8 cellular contexts compared by ENCODE assay signal in the genomic region with DNA sequence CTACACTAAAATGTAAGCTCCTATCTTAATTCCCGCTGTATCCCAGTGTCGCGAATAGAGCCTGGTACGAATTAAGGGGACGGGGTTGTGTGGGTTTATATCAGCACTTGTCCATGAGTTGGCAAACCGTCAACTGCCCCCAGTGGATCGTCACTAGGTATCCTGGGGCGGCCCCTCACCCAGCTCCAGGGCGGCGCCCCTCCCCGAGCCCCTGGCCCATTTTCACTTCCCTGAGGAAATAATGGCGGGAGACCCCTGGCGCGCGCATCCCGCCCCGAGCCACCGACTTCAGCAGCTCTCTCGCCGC. TPM values are rescaled to one million over a fixed set of nuclear protein-coding genes. Genes with fewer than 3 reads are reported as not detected.
A peak's percentile ranks its signal among the peaks of the same experiment; 100 is the strongest.
DNase-seq lines count a peak whose midpoint lies in the region; ATAC-seq and TF ChIP-seq lines count a peak whose summit lies in the region.

No MANE protein-coding gene starts in this region.

- intact Hi-C loops in ovary (cut with DNase I): no loop called here

- H3K27me3 ChIP-seq in endocrine pancreas (ENCODE audit: control insufficient read depth, insufficient read depth, low read length) (no peaks in the 10 kb centered on the region), ovary (no peaks in the 10 kb centered on the region)

- peak; percentile 3 for ATAC-seq in GM18498 (IDR thresholded peaks at IDR 0.05; ENCODE audit: unreplicated experiment)
- no peak for ATAC-seq in GM19328 (IDR thresholded peaks at IDR 0.05; ENCODE audit: unreplicated experiment)

- no peaks in the 10 kb centered on the region for H3K36me3 ChIP-seq in endocrine pancreas (ENCODE audit: control insufficient read depth, insufficient read depth, low read length)
- H3K36me3 ChIP-seq in ovary: no peaks in the 10 kb centered on the region

- no peak for TF ChIP-seq CTCF in NB4 (IDR thresholded peaks at IDR 0.05; ENCODE audit: low read depth, low read length)
- TF ChIP-seq CTCF in ovary (IDR thresholded peaks at IDR 0.05): no peak

- WGBS in ovary, 3 donors: 0 to 1% (median 0%) methylated on average over 19 to 20 of the region's 20 CpGs

- TF ChIP-seq EP300 in ovary (IDR thresholded peaks at IDR 0.05): no peak

- TF ChIP-seq POLR2A in NB4 (IDR thresholded peaks at IDR 0.05; ENCODE audit: extremely low read depth, insufficient read length): no peak
- no peak for TF ChIP-seq POLR2A in ovary (IDR thresholded peaks at IDR 0.05)

- peak overlapping the region; percentile 92 for H3K9ac ChIP-seq in endocrine pancreas (ENCODE audit: control insufficient read depth, insufficient read depth, low read length)

- H3K27ac ChIP-seq in ovary: no peak overlapping the region

- peak overlapping the region; percentile 97 for H3K4me3 ChIP-seq in NB4 (ENCODE audit: low read depth, low read length)
- peak overlapping the region; percentile 49 for H3K4me3 ChIP-seq in endocrine pancreas (ENCODE audit: control insufficient read depth, insufficient read depth, low read length)
- H3K4me3 ChIP-seq in ovary: peak overlapping the region; percentile 56

- DNase-seq in NB4 (ENCODE audit: low read depth) (no peak), ovary (peak in 2 of 5 donors; percentile 35 to 50), DMS153 (lab: John Stamatoyannopoulos, UW) (no peak), GOT3 (lab: John Stamatoyannopoulos, UW) (no peak), NCI-H2081 treated with DMSO at 0.1 percent for 48 hours (lab: John Stamatoyannopoulos, UW) (no peak)

- peaks cover 8% of the 10 kb centered on the region for H3K4me1 ChIP-seq in endocrine pancreas (ENCODE audit: control insufficient read depth, insufficient read depth, low read length)
- H3K4me1 ChIP-seq in ovary (ENCODE audit: insufficient read depth): no peaks in the 10 kb centered on the region

- no peaks in the 10 kb centered on the region for H3K9me3 ChIP-seq in endocrine pancreas (ENCODE audit: control insufficient read depth, low read length)
- H3K9me3 ChIP-seq in ovary: no peaks in the 10 kb centered on the region

RNA-seq across cellular contexts. Expression of gene RUVBL1, which starts 0.4 kb away (rescaled TPM):
- total RNA-seq in ovary: 10 to 100 TPM; 15.6 to 34.6 (median 25.1) TPM
- 10 to 100 TPM; 16.3 to 37.9 TPM for polyA plus RNA-seq in ovary

RNA-seq across cellular contexts. Expression of gene EEFSEC, which starts 30.1 kb away (rescaled TPM):
- total RNA-seq in ovary: 10 to 100 TPM; 12.4 to 21.0 (median 16.1) TPM
- 10 to 100 TPM in 1 of 2 donors, 1 to 10 TPM in 1; 6.8 to 14.0 TPM for polyA plus RNA-seq in ovary
